Comparison of ENCODE assay signal across 8 cellular contexts in the genomic region with DNA sequence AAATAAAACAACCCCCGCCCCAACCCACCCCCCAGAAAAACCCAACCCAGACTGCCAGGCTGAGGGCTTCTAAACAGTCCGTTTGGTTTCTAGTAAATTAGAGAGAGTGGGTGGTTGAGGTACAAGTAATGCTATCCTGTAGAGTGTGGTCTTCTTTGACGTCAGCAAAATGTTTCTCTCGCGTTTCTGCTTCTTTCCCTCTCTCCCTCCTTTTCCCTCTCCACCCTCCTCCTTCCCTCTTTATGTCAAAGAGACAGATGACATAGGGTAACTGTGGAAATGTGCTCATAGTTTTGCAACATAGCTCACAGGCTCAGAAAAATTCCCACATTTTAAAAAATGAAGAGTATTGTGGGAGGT.
A peak's percentile ranks its signal among the peaks of the same experiment; 100 is the strongest.
DNase-seq lines count a peak whose midpoint lies in the region; ATAC-seq and TF ChIP-seq lines count a peak whose summit lies in the region.

No MANE protein-coding gene starts in this region.

- DNase-seq in AG04449 (ENCODE audit: low read depth, low spot score) (peak; percentile 93), NCI-H2227 (lab: John Stamatoyannopoulos, UW; ENCODE audit: unreplicated experiment) (peak; percentile 46), dorsolateral prefrontal cortex (no peak), nephron progenitor cell (no peak), ureter (ENCODE audit: low spot score) (no peak), HT-29 (ENCODE audit: low spot score) (no peak), NCI-H187 (lab: John Stamatoyannopoulos, UW) (no peak)

- H3K4me3 ChIP-seq in AG04449 (ENCODE audit: low read depth, low read length): no peak overlapping the region
- peak overlapping the region in 58 of 59 donors; percentile 13 to 66 (median 48) for H3K4me3 ChIP-seq in dorsolateral prefrontal cortex

- H3K9me3 Mint-ChIP-seq in nephron progenitor cell: no peaks in the 10 kb centered on the region

- peaks cover 80% of the 10 kb centered on the region for H3K4me1 Mint-ChIP-seq in nephron progenitor cell

- POLR2A ChIA-PET in AG04449 (lab: Yijun Ruan, JAX): interaction anchor here (0.6 to 2.7 kb wide), 13 partner anchors 8 to 370 kb away, joined by 3 to 12 read pairs (median 4); partner anchors contain the start of gene IRF2BP2

- H3K27ac ChIP-seq in dorsolateral prefrontal cortex: peak overlapping the region; percentile 19 to 93 (median 85)

- TF ChIP-seq CTCF in AG04449 (IDR thresholded peaks at IDR 0.05; ENCODE audit: insufficient read depth, low read length, missing control alignments) (no peak), dorsolateral prefrontal cortex (IDR thresholded peaks at IDR 0.05 in 54 of 56, conservative IDR thresholded peaks at IDR 0.05 in 2 of 56; ENCODE audit: low read depth in 1 of 56, partially characterized antibody in 56 of 56) (peak in 2 of 56 donors; percentile 3 to 4), nephron progenitor cell (IDR thresholded peaks at IDR 0.05) (no peak)

- no peaks in the 10 kb centered on the region for H3K36me3 Mint-ChIP-seq in nephron progenitor cell (ENCODE audit: low read depth)

- ATAC-seq in GM21423 (IDR thresholded peaks at IDR 0.05; ENCODE audit: unreplicated experiment): no peak

- H3K27ac Mint-ChIP-seq in nephron progenitor cell: peak overlapping the region; percentile 99

- H3K27me3 ChIP-seq in dorsolateral prefrontal cortex: no peaks in the 10 kb centered on the region

- CTCF ChIA-PET in AG04449 (lab: Yijun Ruan, JAX): interaction anchor here (0.7 to 1.6 kb wide), 9 partner anchors 10 to 483 kb away, joined by 3 to 7 read pairs (median 4); no protein-coding TSS in a partner anchor

- H3K27me3 Mint-ChIP-seq in nephron progenitor cell (ENCODE audit: low read depth, poor library complexity): peaks cover 3% of the 10 kb centered on the region

- peak overlapping the region; percentile 55 for H3K4me3 Mint-ChIP-seq in nephron progenitor cell

- intact Hi-C loops in dorsolateral prefrontal cortex (cut with DNase I): loop anchor here in 1 of 2 donors (5.0 kb wide), 1 partner anchor 108 kb away; no protein-coding TSS in a partner anchor

Comparison
In these comparisons a context has a peak if more than half of its experiments do, and no peak if none do; other contexts are left out.
1. DNase-seq: peak in AG04449 (single experiment) and NCI-H2227 (single experiment); none in dorsolateral prefrontal cortex (0 of 10), nephron progenitor cell (single experiment), ureter (single experiment), HT-29 (single experiment) and NCI-H187 (0 of 2).